Comparison of ENCODE assay signal across 26 cellular contexts in genomic region chr16:52376677-52377300, GRCh38.
"Had no signal": no experiment of that assay in that cellular context is flagged by ENCODE, and none has a peak within 500 bp of the region (broad histone marks: within the 10 kb centered on the region; RNA-seq: fewer than 3 reads in every experiment).

No MANE protein-coding gene starts in this region.

- H3K9me3 ChIP-seq: pancreas, prostate gland, right lobe of liver, thoracic aorta, thyroid gland, upper lobe of left lung, vagina had no signal

- H3K36me3 ChIP-seq: neural progenitor cell, pancreas, prostate gland, right lobe of liver, spleen, thoracic aorta, thyroid gland, tibial nerve, upper lobe of left lung, vagina had no signal

- H3K4me3 ChIP-seq: neural progenitor cell, pancreas, prostate gland, right lobe of liver, skin epidermis, smooth muscle cell, spleen, thoracic aorta, thyroid gland, tibial nerve, upper lobe of left lung, vagina had no signal

- ATAC-seq: naive thymus-derived CD4-positive, alpha-beta T cell; natural killer cell; pancreas; right cardiac atrium; right lobe of liver; stimulated activated memory B cell treated with anti-CD40 and anti-IgM and Interleukin-4, amounts not matched to agents 10 μg/mL and 1 μg/mL and 100 μg/mL, for 72 hours; stimulated activated naive CD8-positive, alpha-beta T cell treated with anti-CD3 and anti-CD28 coated beads, Interleukin-15, amount 100 ng/mL, for 72 hours; stimulated activated naive CD8-positive, alpha-beta T cell treated with anti-CD3 and anti-CD28 coated beads, Interleukin-15, Interleukin-2, amounts not matched to agents 100 U/mL and 50 U/mL, for 24 hours had no signal

- DNase-seq: naive thymus-derived CD4-positive, alpha-beta T cell; natural killer cell; occipital lobe; pancreas; right cardiac atrium; right lobe of liver; spleen; stimulated activated CD4-positive, alpha-beta T cell treated with anti-CD3 and anti-CD28 coated beads, Interleukin-12 subunit alpha, Interleukin-12 subunit beta, amount 100 ng/mL, for 4 hours; stimulated activated CD4-positive, alpha-beta T cell treated with anti-CD3 and anti-CD28 coated beads, Interleukin-1b, Interleukin-23, amount 100 ng/mL, for 48 hours; stimulated activated CD4-positive, alpha-beta T cell treated with anti-CD3 and anti-CD28 coated beads, Interleukin-4, amount 100 ng/mL, for 1 hour; stimulated activated CD4-positive, alpha-beta T cell treated with anti-CD3 and anti-CD28 coated beads, Interleukin-4, amount 100 ng/mL, for 4 hours; stimulated activated CD8-positive, alpha-beta memory T cell treated with anti-CD3 and anti-CD28 coated beads, Interleukin-4, amount 100 ng/mL, for 48 hours; stimulated activated naive CD4-positive, alpha-beta T cell; stimulated activated naive CD8-positive, alpha-beta T cell treated with anti-CD3 and anti-CD28 coated beads, Interleukin-15, amount 100 ng/mL, for 72 hours; stimulated activated naive CD8-positive, alpha-beta T cell treated with anti-CD3 and anti-CD28 coated beads, Interleukin-15, Interleukin-2, amounts not matched to agents 100 U/mL and 50 U/mL, for 24 hours; thyroid gland; trophoblast cell; upper lobe of left lung had no signal

- H3K27ac ChIP-seq: neural progenitor cell, pancreas, prostate gland, right lobe of liver, skin epidermis, spleen, thoracic aorta, thyroid gland, tibial nerve, upper lobe of left lung, vagina had no signal

- H3K27me3 ChIP-seq: neural progenitor cell, pancreas, right lobe of liver, spleen, thyroid gland, tibial nerve, upper lobe of left lung, vagina had no signal

- H3K4me1 ChIP-seq: pancreas, prostate gland, right lobe of liver, spleen, thyroid gland, tibial nerve, upper lobe of left lung, vagina had no signal
